Comparison of ENCODE assay signal across 19 cellular contexts in genomic region chr16:87143661-87144121, GRCh38.
"Had no signal": no experiment of that assay in that cellular context is flagged by ENCODE, and none has a peak within 500 bp of the region (broad histone marks: within the 10 kb centered on the region; RNA-seq: fewer than 3 reads in every experiment).

No MANE protein-coding gene starts in this region.

- H2AFZ ChIP-seq: hepatocyte had no signal

- H3K79me2 ChIP-seq: hepatocyte had no signal

- H3K9me3 ChIP-seq: neutrophil, pancreas, vagina had no signal

- H3K4me2 ChIP-seq: hepatocyte had no signal

- H3K4me3 ChIP-seq: esophagus muscularis mucosa, hepatocyte, left ventricle myocardium inferior, pancreas, vagina had no signal

- H3K27me3 ChIP-seq: brain microvascular endothelial cell, esophagus muscularis mucosa, hepatocyte, pancreas, vagina had no signal

- DNase-seq: activated CD4-positive, alpha-beta T cell treated with anti-CD3 and anti-CD28 coated beads, Interleukin-2, amount 50 U/mL, for 1 hour; activated CD4-positive, CD25-positive, alpha-beta regulatory T cell treated with anti-CD3 and anti-CD28 coated beads, Interleukin-2, amount 50 U/mL, for 72 hours; activated CD8-positive, alpha-beta T cell treated with anti-CD3 and anti-CD28 coated beads, Interleukin-2, amount 10 ng/mL, durations not matched to agents 7 days and 5 days; activated gamma-delta T cell treated with Interleukin-2 at 50 U/mL for 16 hours; activated T-cell treated with anti-CD3 and anti-CD28 coated beads, Interleukin-2, amount 50 U/mL, for 1 hour; anterior cingulate cortex; brain microvascular endothelial cell; caudate nucleus; glutamatergic neuron; left ventricle myocardium inferior; midbrain; right cardiac atrium; stimulated activated CD4-positive, alpha-beta T cell treated with anti-CD3 and anti-CD28 coated beads, Interleukin-2, amount 100 ng/mL, for 24 hours; trophoblast cell had no signal

- H3K36me3 ChIP-seq: brain microvascular endothelial cell, esophagus muscularis mucosa, left ventricle myocardium inferior, neutrophil, pancreas, vagina had no signal

- H3K4me1 ChIP-seq: esophagus muscularis mucosa, left ventricle myocardium inferior, pancreas, vagina had no signal

- H3K27ac ChIP-seq: brain microvascular endothelial cell, esophagus muscularis mucosa, hepatocyte, left ventricle myocardium inferior, neutrophil, pancreas, vagina had no signal
